ENCODE assay signal across 2 cellular contexts in the genomic region with DNA sequence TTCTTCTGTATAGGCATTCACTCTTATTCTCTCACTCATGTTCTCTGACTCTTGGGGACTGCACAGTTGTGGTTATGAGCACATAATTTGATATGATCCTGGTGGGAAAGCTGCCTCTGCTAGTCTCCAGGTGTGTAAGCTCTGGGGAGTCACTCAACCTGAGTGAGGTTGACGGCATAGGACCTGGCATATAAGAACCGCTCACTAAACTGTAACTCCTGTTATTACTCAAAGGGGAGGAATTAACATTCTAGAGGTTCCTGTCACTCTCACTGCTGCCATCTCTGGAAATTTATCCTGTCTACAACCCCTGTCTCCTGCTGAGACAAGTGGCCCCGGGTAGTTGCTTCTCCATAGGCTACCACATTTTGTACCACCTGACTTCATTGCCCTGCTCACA.
TF ChIP-seq lines count a peak whose summit lies in the region.

No MANE protein-coding gene starts in this region.

TF ChIP-seq in A549, 52 proteins besides CTCF, POLR2A, EP300 and RAD21 (continued from another document):
- TF ChIP-seq, protein P1, sequence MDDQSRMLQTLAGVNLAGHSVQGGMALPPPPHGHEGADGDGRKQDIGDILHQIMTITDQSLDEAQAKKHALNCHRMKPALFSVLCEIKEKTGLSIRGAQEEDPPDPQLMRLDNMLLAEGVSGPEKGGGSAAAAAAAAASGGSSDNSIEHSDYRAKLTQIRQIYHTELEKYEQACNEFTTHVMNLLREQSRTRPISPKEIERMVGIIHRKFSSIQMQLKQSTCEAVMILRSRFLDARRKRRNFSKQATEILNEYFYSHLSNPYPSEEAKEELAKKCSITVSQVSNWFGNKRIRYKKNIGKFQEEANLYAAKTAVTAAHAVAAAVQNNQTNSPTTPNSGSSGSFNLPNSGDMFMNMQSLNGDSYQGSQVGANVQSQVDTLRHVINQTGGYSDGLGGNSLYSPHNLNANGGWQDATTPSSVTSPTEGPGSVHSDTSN (IDR thresholded peaks at IDR 0.05), result no peak
- no peak for TF ChIP-seq RFX5 (IDR thresholded peaks at IDR 0.05)
- no peak for TF ChIP-seq KDM5A (IDR thresholded peaks at IDR 0.05)
- no peak for TF ChIP-seq NR3C1 (IDR thresholded peaks at IDR 0.05)
- TF ChIP-seq, protein P2, sequence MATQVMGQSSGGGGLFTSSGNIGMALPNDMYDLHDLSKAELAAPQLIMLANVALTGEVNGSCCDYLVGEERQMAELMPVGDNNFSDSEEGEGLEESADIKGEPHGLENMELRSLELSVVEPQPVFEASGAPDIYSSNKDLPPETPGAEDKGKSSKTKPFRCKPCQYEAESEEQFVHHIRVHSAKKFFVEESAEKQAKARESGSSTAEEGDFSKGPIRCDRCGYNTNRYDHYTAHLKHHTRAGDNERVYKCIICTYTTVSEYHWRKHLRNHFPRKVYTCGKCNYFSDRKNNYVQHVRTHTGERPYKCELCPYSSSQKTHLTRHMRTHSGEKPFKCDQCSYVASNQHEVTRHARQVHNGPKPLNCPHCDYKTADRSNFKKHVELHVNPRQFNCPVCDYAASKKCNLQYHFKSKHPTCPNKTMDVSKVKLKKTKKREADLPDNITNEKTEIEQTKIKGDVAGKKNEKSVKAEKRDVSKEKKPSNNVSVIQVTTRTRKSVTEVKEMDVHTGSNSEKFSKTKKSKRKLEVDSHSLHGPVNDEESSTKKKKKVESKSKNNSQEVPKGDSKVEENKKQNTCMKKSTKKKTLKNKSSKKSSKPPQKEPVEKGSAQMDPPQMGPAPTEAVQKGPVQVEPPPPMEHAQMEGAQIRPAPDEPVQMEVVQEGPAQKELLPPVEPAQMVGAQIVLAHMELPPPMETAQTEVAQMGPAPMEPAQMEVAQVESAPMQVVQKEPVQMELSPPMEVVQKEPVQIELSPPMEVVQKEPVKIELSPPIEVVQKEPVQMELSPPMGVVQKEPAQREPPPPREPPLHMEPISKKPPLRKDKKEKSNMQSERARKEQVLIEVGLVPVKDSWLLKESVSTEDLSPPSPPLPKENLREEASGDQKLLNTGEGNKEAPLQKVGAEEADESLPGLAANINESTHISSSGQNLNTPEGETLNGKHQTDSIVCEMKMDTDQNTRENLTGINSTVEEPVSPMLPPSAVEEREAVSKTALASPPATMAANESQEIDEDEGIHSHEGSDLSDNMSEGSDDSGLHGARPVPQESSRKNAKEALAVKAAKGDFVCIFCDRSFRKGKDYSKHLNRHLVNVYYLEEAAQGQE (IDR thresholded peaks at IDR 0.05), result no peak
- TF ChIP-seq, protein P3, sequence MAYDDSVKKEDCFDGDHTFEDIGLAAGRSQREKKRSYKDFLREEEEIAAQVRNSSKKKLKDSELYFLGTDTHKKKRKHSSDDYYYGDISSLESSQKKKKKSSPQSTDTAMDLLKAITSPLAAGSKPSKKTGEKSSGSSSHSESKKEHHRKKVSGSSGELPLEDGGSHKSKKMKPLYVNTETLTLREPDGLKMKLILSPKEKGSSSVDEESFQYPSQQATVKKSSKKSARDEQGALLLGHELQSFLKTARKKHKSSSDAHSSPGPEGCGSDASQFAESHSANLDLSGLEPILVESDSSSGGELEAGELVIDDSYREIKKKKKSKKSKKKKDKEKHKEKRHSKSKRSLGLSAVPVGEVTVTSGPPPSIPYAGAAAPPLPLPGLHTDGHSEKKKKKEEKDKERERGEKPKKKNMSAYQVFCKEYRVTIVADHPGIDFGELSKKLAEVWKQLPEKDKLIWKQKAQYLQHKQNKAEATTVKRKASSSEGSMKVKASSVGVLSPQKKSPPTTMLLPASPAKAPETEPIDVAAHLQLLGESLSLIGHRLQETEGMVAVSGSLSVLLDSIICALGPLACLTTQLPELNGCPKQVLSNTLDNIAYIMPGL (CRISPR knock-in tag; IDR thresholded peaks at IDR 0.05; ENCODE audit: borderline replicate concordance), result no peak
- TF ChIP-seq ZNF302 (CRISPR knock-in tag; IDR thresholded peaks at IDR 0.05), result no peak
- TF ChIP-seq RCOR1 (IDR thresholded peaks at IDR 0.05; ENCODE audit: low read depth, low read length), result no peak
- TF ChIP-seq SREBF2 (IDR thresholded peaks at IDR 0.05), result no peak
- no peak for TF ChIP-seq MYC (IDR thresholded peaks at IDR 0.05; ENCODE audit: borderline replicate concordance, low read length)

TF ChIP-seq in liver, 16 proteins besides CTCF, POLR2A, EP300 and RAD21 (continued from another document):
- TF ChIP-seq, protein P4, sequence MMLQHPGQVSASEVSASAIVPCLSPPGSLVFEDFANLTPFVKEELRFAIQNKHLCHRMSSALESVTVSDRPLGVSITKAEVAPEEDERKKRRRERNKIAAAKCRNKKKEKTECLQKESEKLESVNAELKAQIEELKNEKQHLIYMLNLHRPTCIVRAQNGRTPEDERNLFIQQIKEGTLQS (IDR thresholded peaks at IDR 0.05), result no peak
- TF ChIP-seq, protein P2 (IDR thresholded peaks at IDR 0.05), result no peak
- no peak for TF ChIP-seq HNF4G (IDR thresholded peaks at IDR 0.05)
- TF ChIP-seq EGR1 (IDR thresholded peaks at IDR 0.05; ENCODE audit: low read depth in 2 of 2), result no peak
- no peak for TF ChIP-seq NR2F2 (IDR thresholded peaks at IDR 0.05)
- TF ChIP-seq HNF4A (conservative IDR thresholded peaks at IDR 0.05), result no peak
- TF ChIP-seq, protein P5, sequence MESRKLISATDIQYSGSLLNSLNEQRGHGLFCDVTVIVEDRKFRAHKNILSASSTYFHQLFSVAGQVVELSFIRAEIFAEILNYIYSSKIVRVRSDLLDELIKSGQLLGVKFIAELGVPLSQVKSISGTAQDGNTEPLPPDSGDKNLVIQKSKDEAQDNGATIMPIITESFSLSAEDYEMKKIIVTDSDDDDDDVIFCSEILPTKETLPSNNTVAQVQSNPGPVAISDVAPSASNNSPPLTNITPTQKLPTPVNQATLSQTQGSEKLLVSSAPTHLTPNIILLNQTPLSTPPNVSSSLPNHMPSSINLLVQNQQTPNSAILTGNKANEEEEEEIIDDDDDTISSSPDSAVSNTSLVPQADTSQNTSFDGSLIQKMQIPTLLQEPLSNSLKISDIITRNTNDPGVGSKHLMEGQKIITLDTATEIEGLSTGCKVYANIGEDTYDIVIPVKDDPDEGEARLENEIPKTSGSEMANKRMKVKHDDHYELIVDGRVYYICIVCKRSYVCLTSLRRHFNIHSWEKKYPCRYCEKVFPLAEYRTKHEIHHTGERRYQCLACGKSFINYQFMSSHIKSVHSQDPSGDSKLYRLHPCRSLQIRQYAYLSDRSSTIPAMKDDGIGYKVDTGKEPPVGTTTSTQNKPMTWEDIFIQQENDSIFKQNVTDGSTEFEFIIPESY (IDR thresholded peaks at IDR 0.05), result no peak
